Comparison of ENCODE assay signal across 8 cellular contexts in genomic region chr11:995752-996420, GRCh38. TPM values are rescaled to one million over a fixed set of nuclear protein-coding genes. Genes with fewer than 3 reads are reported as not detected.
DNase-seq lines count a peak whose midpoint lies in the region; ATAC-seq lines count a peak whose summit lies in the region.
"Had no signal": no experiment of that assay in that cellular context is flagged by ENCODE, and none has a peak within 500 bp of the region (broad histone marks: within the 10 kb centered on the region; RNA-seq: fewer than 3 reads in every experiment).

No MANE protein-coding gene starts in this region.

- H2BK5ac ChIP-seq in neuronal stem cell (ENCODE audit: low read length), result no peak overlapping the region

- no peak overlapping the region for H2AK5ac ChIP-seq in neuronal stem cell (ENCODE audit: low read depth, low read length)

- H3K79me1 ChIP-seq in neuronal stem cell (ENCODE audit: low read depth, low read length), result peaks cover 10% of the 10 kb centered on the region

- no peak overlapping the region for H3K14ac ChIP-seq in neuronal stem cell (ENCODE audit: low read length)

- H3K36me3 ChIP-seq in neuronal stem cell (replicated peaks in 1 of 2; ENCODE audit: control insufficient read depth in 2 of 2, insufficient read depth in 2 of 2, low read length in 2 of 2), result peaks cover 31 to 66% of the 10 kb centered on the region in 2 donors
- H3K36me3 ChIP-seq: ovary had no signal

- peaks cover 10% of the 10 kb centered on the region for H3K4me1 Mint-ChIP-seq in activated T-helper 2 cell treated with anti-CD3 and anti-CD28 coated beads, Interferon-gamma antibody, Interleukin-2, Interleukin-4, amounts not matched to agents 10 μg/mL and 5 μg/mL and 100 μg/mL, durations not matched to agents 14 hours and 24 hours and 36 hours (ENCODE audit: low read depth)

- H3K9ac ChIP-seq in neuronal stem cell (ENCODE audit: low read depth, low read length, poor library complexity), result no peak overlapping the region

- peaks cover 18% of the 10 kb centered on the region for H3K36me3 Mint-ChIP-seq in activated T-helper 2 cell treated with anti-CD3 and anti-CD28 coated beads, Interferon-gamma antibody, Interleukin-2, Interleukin-4, amounts not matched to agents 10 μg/mL and 5 μg/mL and 100 μg/mL, durations not matched to agents 14 hours and 24 hours and 36 hours (ENCODE audit: low read depth)

- no peak overlapping the region for H2BK15ac ChIP-seq in neuronal stem cell (ENCODE audit: low read length)

- H3K9me3 ChIP-seq in neuronal stem cell (replicated peaks in 1 of 2; ENCODE audit: control insufficient read depth in 2 of 2, insufficient read depth in 1 of 2, low read depth in 1 of 2, low read length in 2 of 2), result no peaks in the 10 kb centered on the region
- H3K9me3 ChIP-seq: ovary had no signal

- H2BK120ac ChIP-seq in neuronal stem cell (ENCODE audit: low read depth, low read length), result no peak overlapping the region

- H3K27ac ChIP-seq in neuronal stem cell (replicated peaks; ENCODE audit: low read length), result peak overlapping the region; percentile 39
- H3K27ac ChIP-seq: ovary had no signal

- no peak for DNase-seq in activated T-helper 2 cell treated with anti-CD3 and anti-CD28 coated beads, Interferon-gamma antibody, Interleukin-2, Interleukin-4, amounts not matched to agents 10 μg/mL and 5 μg/mL and 100 μg/mL, durations not matched to agents 14 hours and 24 hours and 36 hours (ENCODE audit: low spot score)
- DNase-seq in neuronal stem cell (ENCODE audit: low spot score) (peak; percentile 48), CD1c-positive myeloid dendritic cell (ENCODE audit: extremely low spot score) (no peak), A172 (ENCODE audit: low spot score) (no peak)
- no peak for DNase-seq in activated CD4-positive, alpha-beta T cell treated with anti-CD3 and anti-CD28 coated beads, Interleukin-2, amount 50 U/mL, for 4 hours
- DNase-seq: ovary had no signal

- no CpG with 5 or more reads among the region's 22 CpGs for WGBS in neuronal stem cell (ENCODE audit: extremely low coverage in 2 of 2, insufficient read length in 2 of 2, insufficient replicate concordance in 1 of 2), 2 donors

- no peak overlapping the region for H3K23ac ChIP-seq in neuronal stem cell (ENCODE audit: low read depth, low read length, poor library complexity)

- H4K91ac ChIP-seq in neuronal stem cell (ENCODE audit: low read depth, low read length, poor library complexity), result no peak overlapping the region

- no peak overlapping the region for H2AFZ ChIP-seq in neuronal stem cell (ENCODE audit: low read length)

- ATAC-seq in GM18868 (IDR thresholded peaks at IDR 0.05; ENCODE audit: unreplicated experiment) (peak; percentile 57), HG02852 (IDR thresholded peaks at IDR 0.05; ENCODE audit: unreplicated experiment) (peak; percentile 72)

- H3K27me3 Mint-ChIP-seq in activated T-helper 2 cell treated with anti-CD3 and anti-CD28 coated beads, Interferon-gamma antibody, Interleukin-2, Interleukin-4, amounts not matched to agents 10 μg/mL and 5 μg/mL and 100 μg/mL, durations not matched to agents 14 hours and 24 hours and 36 hours (ENCODE audit: low read depth), result no peaks in the 10 kb centered on the region

- H3K4me3 Mint-ChIP-seq in activated T-helper 2 cell treated with anti-CD3 and anti-CD28 coated beads, Interferon-gamma antibody, Interleukin-2, Interleukin-4, amounts not matched to agents 10 μg/mL and 5 μg/mL and 100 μg/mL, durations not matched to agents 14 hours and 24 hours and 36 hours (ENCODE audit: low read depth), result no peak overlapping the region

- H3K4me3 ChIP-seq in neuronal stem cell (ENCODE audit: low read length in 2 of 2), result no peak overlapping the region
- H3K4me3 ChIP-seq: ovary had no signal

- no peak overlapping the region for H3K4me2 ChIP-seq in neuronal stem cell (ENCODE audit: insufficient read depth, low read length, poor library complexity, severe bottlenecking)

- peak overlapping the region; percentile 58 for H3K27ac Mint-ChIP-seq in activated T-helper 2 cell treated with anti-CD3 and anti-CD28 coated beads, Interferon-gamma antibody, Interleukin-2, Interleukin-4, amounts not matched to agents 10 μg/mL and 5 μg/mL and 100 μg/mL, durations not matched to agents 14 hours and 24 hours and 36 hours

- no peaks in the 10 kb centered on the region for H3K9me3 Mint-ChIP-seq in activated T-helper 2 cell treated with anti-CD3 and anti-CD28 coated beads, Interferon-gamma antibody, Interleukin-2, Interleukin-4, amounts not matched to agents 10 μg/mL and 5 μg/mL and 100 μg/mL, durations not matched to agents 14 hours and 24 hours and 36 hours

- H3K4ac ChIP-seq in neuronal stem cell (ENCODE audit: low read length), result no peak overlapping the region

- H3K4me1 ChIP-seq in neuronal stem cell (ENCODE audit: control insufficient read depth in 2 of 2, insufficient read depth in 1 of 2, low read depth in 1 of 2, low read length in 2 of 2), result peaks cover 3 to 7% of the 10 kb centered on the region in 2 donors

- H4K8ac ChIP-seq in neuronal stem cell (ENCODE audit: low read depth, low read length), result no peak overlapping the region

- intact Hi-C loops in activated T-helper 2 cell treated with anti-CD3 and anti-CD28 coated beads, Interferon-gamma antibody, Interleukin-2, Interleukin-4, amounts not matched to agents 10 μg/mL and 5 μg/mL and 100 μg/mL, durations not matched to agents 14 hours and 24 hours and 36 hours (cut with micrococcal nuclease), result no loop called here

- H2BK12ac ChIP-seq in neuronal stem cell (ENCODE audit: low read length), result no peak overlapping the region

- no peaks in the 10 kb centered on the region for H3K27me3 ChIP-seq in neuronal stem cell (ENCODE audit: control insufficient read depth in 3 of 3, insufficient read depth in 3 of 3, low read depth in 1 of 3, low read length in 3 of 3)
- H3K27me3 ChIP-seq: ovary had no signal

- no peak overlapping the region for H3K18ac ChIP-seq in neuronal stem cell (ENCODE audit: low read length)

RNA-seq across cellular contexts. Expression of gene MUC6, which starts 40.6 kb away (rescaled TPM):
- total RNA-seq in activated T-helper 2 cell treated with anti-CD3 and anti-CD28 coated beads, Interferon-gamma antibody, Interleukin-2, Interleukin-4, amounts not matched to agents 10 μg/mL and 5 μg/mL and 100 μg/mL, durations not matched to agents 14 hours and 24 hours and 36 hours, result not detected in 2 replicates
- not detected for polyA plus RNA-seq in neuronal stem cell (2013, experiment 1 of 2)
- polyA plus RNA-seq in neuronal stem cell (2013, experiment 2 of 2), result not detected
- total RNA-seq in A172 (2014; rRNA removed; shearing (Covaris generic)), result not detected in 2 replicates
